Comparison of ENCODE assay signal across 1 cellular context in genomic region chr7:33730958-33731357, GRCh38.
TF ChIP-seq lines count a peak whose summit lies in the region.

No MANE protein-coding gene starts in this region.

TF ChIP-seq in H1, 55 proteins besides CTCF, POLR2A, EP300 and RAD21 (continued from another document):
- no peak for TF ChIP-seq CHD7 (IDR thresholded peaks at IDR 0.05; ENCODE audit: insufficient replicate concordance, low read length)
